8 cellular contexts compared by ENCODE assay signal in the genomic region with DNA sequence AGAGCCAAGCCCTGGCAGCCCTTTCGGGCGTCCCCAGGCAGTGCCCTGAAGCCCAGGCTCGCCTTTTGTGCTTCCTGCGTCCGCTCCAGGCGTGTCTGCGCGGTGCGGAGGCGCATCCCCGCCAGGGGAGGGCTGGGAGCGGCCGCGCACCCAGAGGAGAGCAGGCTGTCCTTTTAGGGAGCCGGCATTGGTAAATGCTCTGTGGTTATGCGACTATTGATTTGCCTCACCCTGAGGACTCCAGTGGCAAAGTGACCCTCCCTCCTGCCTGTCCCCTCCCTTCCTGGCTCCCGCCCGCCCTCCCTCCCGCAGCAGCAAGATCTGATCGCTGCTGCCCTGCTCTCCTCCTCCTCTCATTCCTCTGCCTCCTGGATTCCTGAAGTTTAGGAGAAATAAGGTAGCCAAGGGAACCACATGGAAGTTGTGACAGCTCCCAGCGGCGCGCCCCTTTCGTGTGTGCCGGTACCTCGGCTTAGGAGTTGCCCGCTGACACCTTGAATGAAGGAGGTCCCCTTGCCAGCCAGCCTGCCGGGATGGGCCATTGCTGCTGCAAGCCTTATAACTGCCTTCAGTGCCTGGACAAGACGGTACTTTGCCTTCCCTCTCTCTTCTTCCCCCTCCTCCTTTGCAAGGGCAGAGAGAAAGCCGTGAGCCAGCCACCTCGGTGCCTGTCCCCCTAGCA.
A peak's percentile ranks its signal among the peaks of the same experiment; 100 is the strongest.
DNase-seq lines count a peak whose midpoint lies in the region; ATAC-seq and TF ChIP-seq lines count a peak whose summit lies in the region.

No MANE protein-coding gene starts in this region.

- H3K27me3 ChIP-seq in HUES6 (ENCODE audit: control insufficient read depth, insufficient read depth, low read length) (peaks cover 26% of the 10 kb centered on the region), breast epithelium (peaks cover 0 to 3% of the 10 kb centered on the region in 2 donors), right lobe of liver (no peaks in the 10 kb centered on the region), upper lobe of right lung (peaks cover 43% of the 10 kb centered on the region)

- peak overlapping the region; percentile 82 for H3K4me3 ChIP-seq in HUES6 (ENCODE audit: low read depth, low read length)
- peak overlapping the region; percentile 11 to 51 (median 37) for H3K4me3 ChIP-seq in breast epithelium
- H3K4me3 ChIP-seq in right lobe of liver, result peak overlapping the region; percentile 2 to 28 (median 10)
- H3K4me3 ChIP-seq in upper lobe of right lung, result no peak overlapping the region

- no peak for TF ChIP-seq CTCF in breast epithelium (IDR thresholded peaks at IDR 0.05)
- TF ChIP-seq CTCF in right lobe of liver (IDR thresholded peaks at IDR 0.05), result no peak
- no peak for TF ChIP-seq CTCF in upper lobe of right lung (IDR thresholded peaks at IDR 0.05)

- DNase-seq in 8988T (peak; percentile 30), breast epithelium (ENCODE audit: low spot score in 2 of 2) (no peak), right lobe of liver (peak in 1 of 3 donors; percentile 55), upper lobe of right lung (no peak), NCI-H2081 treated with DMSO at 0.1 percent for 48 hours (lab: John Stamatoyannopoulos, UW) (no peak), GF-D8 (lab: John Stamatoyannopoulos, UW) (no peak)
- DNase-seq in activated CD8-positive, alpha-beta memory T cell treated with anti-CD3 and anti-CD28 coated beads, Interleukin-2, amount 50 U/mL, for 4 hours, result no peak

- H3K36me3 ChIP-seq in HUES6 (ENCODE audit: control insufficient read depth, insufficient read depth, low read length) (no peaks in the 10 kb centered on the region), breast epithelium (no peaks in the 10 kb centered on the region), right lobe of liver (no peaks in the 10 kb centered on the region), upper lobe of right lung (no peaks in the 10 kb centered on the region)

- intact Hi-C loops in breast epithelium (cut with DNase I; ENCODE audit: low total_unique reads) (no loop called here), right lobe of liver (cut with DNase I) (no loop called here), upper lobe of right lung (cut with DNase I) (no loop called here)

- WGBS in right lobe of liver (ENCODE audit: insufficient coverage, low coverage, low lambda C conversion rate, missing lambda C conversion rate), result 20% methylated on average over 19 of the region's 31 CpGs

- ATAC-seq in right lobe of liver (peak; percentile 83 to 99 (median 90)), upper lobe of right lung (peak; percentile 67)

- H3K9me3 ChIP-seq in HUES6 (ENCODE audit: control insufficient read depth, insufficient read depth, low read depth, low read length), result no peaks in the 10 kb centered on the region
- H3K9me3 ChIP-seq in breast epithelium, result no peaks in the 10 kb centered on the region
- H3K9me3 ChIP-seq in right lobe of liver, result no peaks in the 10 kb centered on the region
- no peaks in the 10 kb centered on the region for H3K9me3 ChIP-seq in upper lobe of right lung

- H3K27ac ChIP-seq in HUES6 (ENCODE audit: low read depth, low read length) (no peak overlapping the region), breast epithelium (peak overlapping the region in 1 of 2 donors; percentile 1), right lobe of liver (no peak overlapping the region), upper lobe of right lung (no peak overlapping the region)

- TF ChIP-seq POLR2A in breast epithelium (IDR thresholded peaks at IDR 0.05) (no peak), right lobe of liver (IDR thresholded peaks at IDR 0.05) (no peak)

- H3K9ac ChIP-seq in HUES6 (ENCODE audit: low read length), result peak overlapping the region; percentile 20

- H3K4me1 ChIP-seq in HUES6 (ENCODE audit: control insufficient read depth, insufficient read depth, low read length) (peaks cover 12% of the 10 kb centered on the region), breast epithelium (no peaks in the 10 kb centered on the region), right lobe of liver (peaks cover 0 to 9% (median 0%) of the 10 kb centered on the region in 4 donors), upper lobe of right lung (peaks cover 10% of the 10 kb centered on the region)
